1 cellular context compared by ENCODE assay signal in the genomic region with DNA sequence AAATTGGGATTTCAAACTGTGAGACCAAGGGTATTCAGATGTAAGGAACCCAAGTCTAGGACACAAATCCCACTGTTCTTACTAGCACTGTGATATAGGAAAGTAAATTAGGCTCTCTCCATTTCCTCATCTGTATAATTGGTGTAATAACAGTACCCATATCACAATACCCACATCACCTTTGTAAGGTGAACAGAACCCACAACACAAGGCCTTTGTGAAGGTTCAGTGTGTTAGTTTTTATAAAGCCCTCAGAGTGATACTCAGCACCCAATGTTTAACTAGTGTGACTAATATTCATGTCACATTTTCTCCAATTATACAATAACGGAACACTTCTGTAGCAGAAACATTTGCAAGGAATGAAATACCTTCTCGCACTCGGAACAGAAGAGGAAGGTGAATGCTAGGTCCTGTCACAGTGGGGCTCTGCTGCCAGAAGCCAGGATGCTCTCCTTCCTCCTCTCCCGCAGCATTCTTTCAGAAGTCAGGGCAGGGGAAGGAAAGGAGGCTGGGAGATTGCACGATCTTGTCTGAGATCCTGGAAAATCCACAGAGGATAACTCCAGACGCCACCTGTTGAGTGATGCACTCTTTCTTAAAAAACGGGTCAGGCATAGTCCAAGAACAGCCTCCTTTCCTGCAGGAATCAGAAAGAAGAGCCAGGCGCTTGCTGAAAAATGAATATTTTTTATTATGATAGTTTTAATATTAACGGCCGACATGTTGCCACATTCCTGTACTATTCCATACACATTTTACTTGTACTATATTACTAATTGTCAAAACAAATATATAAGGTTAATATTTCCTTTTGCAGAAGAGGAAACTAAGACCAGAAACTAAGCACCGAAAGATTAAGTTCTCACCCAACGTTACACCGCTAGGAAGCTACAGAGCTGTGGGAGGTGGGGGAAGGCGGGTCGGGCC.
TF ChIP-seq lines count a peak whose summit lies in the region.

No MANE protein-coding gene starts in this region.

TF ChIP-seq in HCT116, 20 proteins besides CTCF, POLR2A, EP300 and RAD21:
- TF ChIP-seq EZH2 (IDR thresholded peaks at IDR 0.05): no peak
- TF ChIP-seq CEBPB (IDR thresholded peaks at IDR 0.05; ENCODE audit: low read depth): no peak
- TF ChIP-seq POLR2AphosphoS5 (IDR thresholded peaks at IDR 0.05; ENCODE audit: low read depth, low read length): no peak
- TF ChIP-seq, protein P1, sequence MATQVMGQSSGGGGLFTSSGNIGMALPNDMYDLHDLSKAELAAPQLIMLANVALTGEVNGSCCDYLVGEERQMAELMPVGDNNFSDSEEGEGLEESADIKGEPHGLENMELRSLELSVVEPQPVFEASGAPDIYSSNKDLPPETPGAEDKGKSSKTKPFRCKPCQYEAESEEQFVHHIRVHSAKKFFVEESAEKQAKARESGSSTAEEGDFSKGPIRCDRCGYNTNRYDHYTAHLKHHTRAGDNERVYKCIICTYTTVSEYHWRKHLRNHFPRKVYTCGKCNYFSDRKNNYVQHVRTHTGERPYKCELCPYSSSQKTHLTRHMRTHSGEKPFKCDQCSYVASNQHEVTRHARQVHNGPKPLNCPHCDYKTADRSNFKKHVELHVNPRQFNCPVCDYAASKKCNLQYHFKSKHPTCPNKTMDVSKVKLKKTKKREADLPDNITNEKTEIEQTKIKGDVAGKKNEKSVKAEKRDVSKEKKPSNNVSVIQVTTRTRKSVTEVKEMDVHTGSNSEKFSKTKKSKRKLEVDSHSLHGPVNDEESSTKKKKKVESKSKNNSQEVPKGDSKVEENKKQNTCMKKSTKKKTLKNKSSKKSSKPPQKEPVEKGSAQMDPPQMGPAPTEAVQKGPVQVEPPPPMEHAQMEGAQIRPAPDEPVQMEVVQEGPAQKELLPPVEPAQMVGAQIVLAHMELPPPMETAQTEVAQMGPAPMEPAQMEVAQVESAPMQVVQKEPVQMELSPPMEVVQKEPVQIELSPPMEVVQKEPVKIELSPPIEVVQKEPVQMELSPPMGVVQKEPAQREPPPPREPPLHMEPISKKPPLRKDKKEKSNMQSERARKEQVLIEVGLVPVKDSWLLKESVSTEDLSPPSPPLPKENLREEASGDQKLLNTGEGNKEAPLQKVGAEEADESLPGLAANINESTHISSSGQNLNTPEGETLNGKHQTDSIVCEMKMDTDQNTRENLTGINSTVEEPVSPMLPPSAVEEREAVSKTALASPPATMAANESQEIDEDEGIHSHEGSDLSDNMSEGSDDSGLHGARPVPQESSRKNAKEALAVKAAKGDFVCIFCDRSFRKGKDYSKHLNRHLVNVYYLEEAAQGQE (IDR thresholded peaks at IDR 0.05; ENCODE audit: low read depth): no peak
- TF ChIP-seq TCF7L2 (IDR thresholded peaks at IDR 0.05; ENCODE audit: borderline replicate concordance, extremely low read depth, insufficient read depth, insufficient read length): no peak
- TF ChIP-seq, protein P2, sequence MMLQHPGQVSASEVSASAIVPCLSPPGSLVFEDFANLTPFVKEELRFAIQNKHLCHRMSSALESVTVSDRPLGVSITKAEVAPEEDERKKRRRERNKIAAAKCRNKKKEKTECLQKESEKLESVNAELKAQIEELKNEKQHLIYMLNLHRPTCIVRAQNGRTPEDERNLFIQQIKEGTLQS (IDR thresholded peaks at IDR 0.05): no peak
- TF ChIP-seq SIN3A (IDR thresholded peaks at IDR 0.05; ENCODE audit: low read depth): no peak
- TF ChIP-seq YY1 (IDR thresholded peaks at IDR 0.05; ENCODE audit: extremely low read depth, insufficient replicate concordance, low read depth, low read length): no peak
- TF ChIP-seq EGR1 (IDR thresholded peaks at IDR 0.05; ENCODE audit: low read depth): no peak
- TF ChIP-seq ZFX (IDR thresholded peaks at IDR 0.05): no peak
- no peak for TF ChIP-seq CBX3 (IDR thresholded peaks at IDR 0.05; ENCODE audit: low read depth)
- TF ChIP-seq SRF (IDR thresholded peaks at IDR 0.05; ENCODE audit: low read depth): no peak
- no peak for TF ChIP-seq ELF1 (IDR thresholded peaks at IDR 0.05; ENCODE audit: borderline replicate concordance, low read depth)
- no peak for TF ChIP-seq EZH2phosphoT487 (IDR thresholded peaks at IDR 0.05; ENCODE audit: borderline replicate concordance)
- no peak for TF ChIP-seq ZNF274 (IDR thresholded peaks at IDR 0.05; ENCODE audit: low read depth, low read length)
